8 cellular contexts compared by ENCODE assay signal in the genomic region with DNA sequence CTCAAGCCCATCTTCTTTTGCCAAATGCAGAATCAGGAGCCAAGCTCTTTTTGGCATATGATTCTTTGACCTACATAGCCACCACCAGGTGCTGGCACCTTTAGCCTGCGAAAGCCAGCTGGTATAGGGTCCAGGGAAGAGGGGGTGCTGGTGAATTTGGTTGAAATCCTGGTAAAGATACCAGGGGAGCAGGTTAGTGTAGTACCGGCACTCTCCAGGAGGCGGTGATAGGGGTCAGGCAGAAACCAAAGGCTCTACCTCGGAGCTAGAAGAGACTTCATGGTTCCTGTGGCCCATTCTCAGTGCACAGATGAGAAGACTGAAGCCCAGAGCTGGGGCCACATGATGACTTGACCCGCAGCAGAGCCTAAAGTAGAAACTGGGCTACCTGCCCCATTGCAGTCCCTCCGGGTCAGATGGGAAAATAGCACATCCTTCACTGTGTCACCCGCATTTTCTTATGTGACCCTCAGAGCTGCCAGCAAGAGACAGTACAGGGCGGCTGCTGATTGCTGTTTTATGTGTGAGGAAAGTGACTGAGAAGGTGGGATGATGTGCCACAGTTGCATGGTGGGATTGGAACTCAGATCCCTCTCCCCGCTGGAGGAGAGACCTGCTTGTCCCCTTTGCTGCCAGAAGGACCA. TPM values are rescaled to one million over a fixed set of nuclear protein-coding genes. Genes with fewer than 3 reads are reported as not detected.
DNase-seq lines count a peak whose midpoint lies in the region; ATAC-seq and TF ChIP-seq lines count a peak whose summit lies in the region.

No MANE protein-coding gene starts in this region.

- H3K4me3 Mint-ChIP-seq in Calu3 (ENCODE audit: low read depth, unreplicated experiment) (no peak overlapping the region), immature natural killer cell (no peak overlapping the region)
- H3K4me3 Mint-ChIP-seq in T-helper 1 cell treated with Interleukin-12 subunit alpha and Interleukin-12 subunit beta and Interleukin-4 antibody, amounts not matched to agents 30 μg/mL and 1 μg/mL, for 36 hours: no peak overlapping the region

- peak; percentile 77 for DNase-seq in Calu3
- peak; percentile 50 for DNase-seq in amniotic epithelial cell (ENCODE audit: low read depth)
- peak; percentile 57 to 61 (median 58) for DNase-seq in immature natural killer cell
- peak; percentile 55 to 76 (median 67) for DNase-seq in stimulated activated CD4-positive, alpha-beta T cell treated with anti-CD3 and anti-CD28 coated beads, TNF-alpha, amount 100 ng/mL, for 1 hour (ENCODE audit: low read depth in 3 of 3, low spot score in 1 of 3)

- no peaks in the 10 kb centered on the region for H3K27me3 Mint-ChIP-seq in Calu3 (ENCODE audit: unreplicated experiment)
- H3K27me3 Mint-ChIP-seq in T-helper 1 cell treated with Interleukin-12 subunit alpha and Interleukin-12 subunit beta and Interleukin-4 antibody, amounts not matched to agents 30 μg/mL and 1 μg/mL, for 36 hours (ENCODE audit: low read depth): no peaks in the 10 kb centered on the region
- H3K27me3 Mint-ChIP-seq in immature natural killer cell (ENCODE audit: low read depth in 3 of 3): peaks cover 0 to 14% (median 11%) of the 10 kb centered on the region in 3 donors

- intact Hi-C loops in Calu3 (cut with micrococcal nuclease; ENCODE audit: unreplicated experiment): loop anchor here (1.0 to 10.0 kb wide), 3 partner anchors 73 to 340 kb away; no protein-coding TSS in a partner anchor

- H3K27ac Mint-ChIP-seq in Calu3 (ENCODE audit: unreplicated experiment) (no peak overlapping the region), immature natural killer cell (peak overlapping the region in 4 of 6 donors; percentile 38 to 84 (median 58))
- peak overlapping the region; percentile 45 for H3K27ac Mint-ChIP-seq in T-helper 1 cell treated with Interleukin-12 subunit alpha and Interleukin-12 subunit beta and Interleukin-4 antibody, amounts not matched to agents 30 μg/mL and 1 μg/mL, for 36 hours

- peaks cover 37% of the 10 kb centered on the region for H3K36me3 Mint-ChIP-seq in Calu3 (ENCODE audit: insufficient read depth, unreplicated experiment)
- peaks cover 43% of the 10 kb centered on the region for H3K36me3 Mint-ChIP-seq in T-helper 1 cell treated with Interleukin-12 subunit alpha and Interleukin-12 subunit beta and Interleukin-4 antibody, amounts not matched to agents 30 μg/mL and 1 μg/mL, for 36 hours (ENCODE audit: low read depth)
- H3K36me3 Mint-ChIP-seq in immature natural killer cell: peaks cover 21 to 56% (median 35%) of the 10 kb centered on the region in 3 donors

- ATAC-seq in HG03432 (IDR thresholded peaks at IDR 0.05; ENCODE audit: unreplicated experiment): peak; percentile 26
- ATAC-seq in HG03025 (IDR thresholded peaks at IDR 0.05; ENCODE audit: low FRiP score, unreplicated experiment): no peak
- ATAC-seq in GM21381 (IDR thresholded peaks at IDR 0.05; ENCODE audit: unreplicated experiment): no peak

- H3K9me3 Mint-ChIP-seq in Calu3 (ENCODE audit: low read depth, unreplicated experiment) (no peaks in the 10 kb centered on the region), immature natural killer cell (no peaks in the 10 kb centered on the region)
- no peaks in the 10 kb centered on the region for H3K9me3 Mint-ChIP-seq in T-helper 1 cell treated with Interleukin-12 subunit alpha and Interleukin-12 subunit beta and Interleukin-4 antibody, amounts not matched to agents 30 μg/mL and 1 μg/mL, for 36 hours

- peak; percentile 89 for TF ChIP-seq CTCF in Calu3 (IDR thresholded peaks at IDR 0.05; ENCODE audit: unreplicated experiment)

- H3K4me1 Mint-ChIP-seq in Calu3 (ENCODE audit: low read depth, unreplicated experiment) (peaks cover 13% of the 10 kb centered on the region), immature natural killer cell (peaks cover 68 to 82% of the 10 kb centered on the region in 2 donors)
- H3K4me1 Mint-ChIP-seq in T-helper 1 cell treated with Interleukin-12 subunit alpha and Interleukin-12 subunit beta and Interleukin-4 antibody, amounts not matched to agents 30 μg/mL and 1 μg/mL, for 36 hours (ENCODE audit: low read depth): peaks cover 57% of the 10 kb centered on the region

- no TSS peak for BruUV-seq in Calu3 (replicated peaks; lab: Mats Ljungman, UMichigan)

- CTCF ChIA-PET in Calu3 (lab: Charles Lee): interaction anchor here (0.6 to 2.3 kb wide), 11 partner anchors 22 to 780 kb away, joined by 3 to 25 read pairs (median 4); no protein-coding TSS in a partner anchor

RNA-seq across cellular contexts. Expression of a gene that starts 36.0 kb away (rescaled TPM):
- not detected in 2 replicates for total RNA-seq in Calu3 (2022)
- not detected for polyA plus RNA-seq in immature natural killer cell

RNA-seq across cellular contexts. Expression of a gene that starts 37.7 kb away (rescaled TPM):
- not detected in 2 replicates for total RNA-seq in Calu3 (2022)
- polyA plus RNA-seq in immature natural killer cell: under 1 TPM in 1 of 3 donors, not detected in 2; 0.43 TPM

RNA-seq across cellular contexts. Expression of a gene that starts 49.9 kb away (rescaled TPM):
- total RNA-seq in Calu3 (2022): 93.7 and 96.2 TPM in 2 replicates
- polyA plus RNA-seq in immature natural killer cell: 1 to 10 TPM; 3.5 to 7.2 (median 4.1) TPM
